ENCODE assay signal across 7 cellular contexts in genomic region chr6:134537765-134538164, GRCh38.
DNase-seq lines count a peak whose midpoint lies in the region; ATAC-seq, FAIRE-seq and TF ChIP-seq lines count a peak whose summit lies in the region.
"Not testable (repeated sequence)": the region's sequence is repeated elsewhere in the genome, so short reads cannot be mapped to it uniquely, and the experiment has no call there.

No MANE protein-coding gene starts in this region.

- TF ChIP-seq POLR2A in HepG2 (IDR thresholded peaks at IDR 0.05; ENCODE audit: insufficient read depth in 1 of 2, low read depth in 2 of 2, low read length in 2 of 2) = not testable (repeated sequence)

- peak overlapping the region; percentile 88 for H3K27ac Mint-ChIP-seq in HFFc6
- peak overlapping the region; percentile 83 for H3K27ac Mint-ChIP-seq in astrocyte (ENCODE audit: unreplicated experiment)

- H2AFZ ChIP-seq in ACC112 (ENCODE audit: low read length, unreplicated experiment); astrocyte (ENCODE audit: low read depth, low read length); HepG2 (ENCODE audit: low read length): not testable (repeated sequence)

- H3K9ac ChIP-seq in astrocyte (ENCODE audit: low read length) (peak overlapping the region; percentile 45), skeletal muscle satellite cell (ENCODE audit: low read depth, low read length) (peak overlapping the region; percentile 59)
- not testable (repeated sequence) for H3K9ac ChIP-seq in HepG2 (ENCODE audit: insufficient read depth, low read depth, low read length)

- H3K79me2 ChIP-seq in ACC112 (ENCODE audit: control insufficient read depth, insufficient read depth, low read length, unreplicated experiment); astrocyte (ENCODE audit: insufficient read depth, low read length); HepG2 (ENCODE audit: insufficient read depth, low read length): not testable (repeated sequence)

- 75% methylated on average over 10 of the region's 10 CpGs for WGBS in HepG2 (ENCODE audit: low lambda C conversion rate)

- H3K9me3 Mint-ChIP-seq in HFFc6; astrocyte (ENCODE audit: unreplicated experiment): not testable (repeated sequence)

- not testable (repeated sequence) for H3K27me3 Mint-ChIP-seq in HFFc6 (ENCODE audit: insufficient read depth); astrocyte (ENCODE audit: low read depth, unreplicated experiment)

- POLR2A ChIA-PET in RWPE1 (lab: Yijun Ruan, JAX; ENCODE audit: low non-redundant PET); HepG2 (lab: Yijun Ruan, JAX): not testable (repeated sequence)

- not testable (repeated sequence) for H4K20me1 ChIP-seq in astrocyte (ENCODE audit: insufficient read depth, low read length); HepG2 (ENCODE audit: insufficient read depth, low read length)

- H3K27ac ChIP-seq in ACC112 (ENCODE audit: low read depth, low read length) = peak overlapping the region; percentile 92
- H3K27ac ChIP-seq in RWPE1 = peak overlapping the region; percentile 88
- peak overlapping the region; percentile 86 for H3K27ac ChIP-seq in astrocyte (ENCODE audit: low read depth, low read length)
- peak overlapping the region; percentile 84 for H3K27ac ChIP-seq in epithelial cell of prostate
- not testable (repeated sequence) for H3K27ac ChIP-seq in HepG2 (ENCODE audit: extremely low read length, insufficient read depth, low read length)

- not testable (repeated sequence) for H3K9me3 ChIP-seq in astrocyte (ENCODE audit: insufficient read depth, low read depth, low read length); HepG2 (ENCODE audit: low read length); skeletal muscle satellite cell (replicated peaks; ENCODE audit: low read length)

- ATAC-seq in HepG2 = not testable (repeated sequence)

- FAIRE-seq in astrocyte (lab: Jason Lieb, UNC); HepG2 (lab: Jason Lieb, UNC): not testable (repeated sequence)

- TF ChIP-seq RAD21 in HepG2 (CRISPR knock-in tag; IDR thresholded peaks at IDR 0.05) = not testable (repeated sequence)

- not testable (repeated sequence) for BruUV-seq in HepG2 (replicated peaks; lab: Mats Ljungman, UMichigan)

- H3K4me3 Mint-ChIP-seq in HFFc6; astrocyte (ENCODE audit: unreplicated experiment): not testable (repeated sequence)

- H3K4me1 Mint-ChIP-seq in HFFc6 (ENCODE audit: low read depth) (peaks cover 57% of the 10 kb centered on the region), astrocyte (ENCODE audit: low read depth, unreplicated experiment) (peaks cover 44% of the 10 kb centered on the region)

- H3K4me2 ChIP-seq in astrocyte (ENCODE audit: low read length) (peak overlapping the region; percentile 44), skeletal muscle satellite cell (ENCODE audit: low read length) (peak overlapping the region; percentile 46)
- not testable (repeated sequence) for H3K4me2 ChIP-seq in HepG2 (ENCODE audit: low read depth, low read length)

- H3K4me1 ChIP-seq in ACC112 (ENCODE audit: control insufficient read depth, insufficient read depth, low read length, unreplicated experiment) (peaks cover 30% of the 10 kb centered on the region), astrocyte (ENCODE audit: insufficient read depth, low read length) (peaks cover 14% of the 10 kb centered on the region), skeletal muscle satellite cell (ENCODE audit: control insufficient read depth, insufficient read depth, low read length) (peaks cover 31% of the 10 kb centered on the region)
- H3K4me1 ChIP-seq in HepG2 (ENCODE audit: insufficient read depth, low read length) = not testable (repeated sequence)

- intact Hi-C loops in HepG2 (cut with micrococcal nuclease; ENCODE audit: unreplicated experiment) = not testable (repeated sequence)

- H3K4me3 ChIP-seq in ACC112 (ENCODE audit: low read depth, low read length); astrocyte (ENCODE audit: insufficient read depth, low read depth, low read length); HepG2 (replicated peaks in 1 of 3; ENCODE audit: insufficient read depth in 1 of 3, low read depth in 2 of 3, low read length in 3 of 3); skeletal muscle satellite cell (ENCODE audit: low read length): not testable (repeated sequence)

- in situ Hi-C loops in HepG2 (cut with HindIII; ENCODE audit: extremely low pct_ligation_motif_present, low pct_unique_long_range_greater_than_20kb) = not testable (repeated sequence)

- CTCF ChIA-PET in RWPE1 (lab: Yijun Ruan, JAX) = interaction anchor here (1.1 kb wide), 1 partner anchor 103 kb away, joined by 3 read pairs; no protein-coding TSS in a partner anchor
- CTCF ChIA-PET in HepG2 (lab: Yijun Ruan, JAX; ENCODE audit: low intra/inter-chr PET ratio, low total read pairs) = not testable (repeated sequence)

- not testable (repeated sequence) for TF ChIP-seq EP300 in HepG2 (IDR thresholded peaks at IDR 0.05; ENCODE audit: low read depth in 2 of 2, low read length in 2 of 2); HepG2 (CRISPR knock-in tag; IDR thresholded peaks at IDR 0.05; ENCODE audit: borderline replicate concordance)

- not testable (repeated sequence) for H3K27me3 ChIP-seq in ACC112 (ENCODE audit: insufficient read depth, low read length); astrocyte (ENCODE audit: insufficient read depth, low read length); HepG2 (ENCODE audit: control insufficient read depth in 1 of 2, insufficient read depth in 2 of 2, low read length in 2 of 2); skeletal muscle satellite cell (ENCODE audit: control insufficient read depth, insufficient read depth, low read length)

- TF ChIP-seq CTCF in HFFc6 (IDR thresholded peaks at IDR 0.05); RWPE1 (conservative IDR thresholded peaks at IDR 0.05; ENCODE audit: low read depth); astrocyte (IDR thresholded peaks at IDR 0.05; ENCODE audit: insufficient read depth, low read depth, low read length); HepG2 (CRISPR knock-in tag; IDR thresholded peaks at IDR 0.05): not testable (repeated sequence)

- not testable (repeated sequence) for DNase-seq in HFFc6; RWPE1 (ENCODE audit: low spot score); astrocyte (ENCODE audit: low read depth); epithelial cell of prostate (ENCODE audit: low read depth, low spot score); HepG2 (ENCODE audit: low spot score)

- H3K36me3 ChIP-seq in ACC112 (ENCODE audit: insufficient read depth, low read length); astrocyte (ENCODE audit: insufficient read depth, low read length); HepG2 (replicated peaks in 1 of 2; ENCODE audit: control insufficient read depth in 1 of 2, insufficient read depth in 2 of 2, low read length in 2 of 2); skeletal muscle satellite cell (ENCODE audit: insufficient read depth, low read length): not testable (repeated sequence)

- not testable (repeated sequence) for H3K36me3 Mint-ChIP-seq in HFFc6 (ENCODE audit: low read depth); astrocyte (ENCODE audit: low read depth, unreplicated experiment)

TF ChIP-seq in HepG2, 621 proteins besides CTCF, POLR2A, EP300 and RAD21:
- peak; percentile 86 for TF ChIP-seq FOXP1 (IDR thresholded peaks at IDR 0.05)
- TF ChIP-seq FOXP1 (CRISPR knock-in tag; IDR thresholded peaks at IDR 0.05) = not testable (repeated sequence)
